In genomic region chr1:59803458-59804038, GRCh38 we compare ENCODE assay signal across 21 cellular contexts. TPM values are rescaled to one million over a fixed set of nuclear protein-coding genes. Genes with fewer than 3 reads are reported as not detected.
DNase-seq lines count a peak whose midpoint lies in the region; ATAC-seq and TF ChIP-seq lines count a peak whose summit lies in the region.
"Had no signal": no experiment of that assay in that cellular context is flagged by ENCODE, and none has a peak within 500 bp of the region (broad histone marks: within the 10 kb centered on the region; RNA-seq: fewer than 3 reads in every experiment).

No MANE protein-coding gene starts in this region.

- H4K91ac ChIP-seq in mesenchymal stem cell (ENCODE audit: low read length): no peak overlapping the region

- H3K14ac ChIP-seq in mesenchymal stem cell (ENCODE audit: low read length in 2 of 2): no peak overlapping the region

- H3K27me3 ChIP-seq in mesenchymal stem cell (ENCODE audit: control insufficient read depth in 1 of 2, insufficient read depth in 1 of 2, low read length in 2 of 2) (no peaks in the 10 kb centered on the region), left ventricle myocardium inferior (ENCODE audit: low read depth) (no peaks in the 10 kb centered on the region)

- H3K79me1 ChIP-seq in mesenchymal stem cell (replicated peaks; ENCODE audit: low read length, poor library complexity, severe bottlenecking): no peaks in the 10 kb centered on the region

- H2AFZ ChIP-seq in mesenchymal stem cell (ENCODE audit: low read depth, low read length): no peak overlapping the region

- H3K4me1 ChIP-seq in mesenchymal stem cell (ENCODE audit: control insufficient read depth, insufficient read depth, low read depth, low read length) (peaks cover 6% of the 10 kb centered on the region), left ventricle myocardium inferior (no peaks in the 10 kb centered on the region)

- H3K18ac ChIP-seq in mesenchymal stem cell (ENCODE audit: low read depth in 1 of 2, low read length in 2 of 2): no peak overlapping the region

- H3K9me3 Mint-ChIP-seq in endothelial cell (ENCODE audit: unreplicated experiment): no peaks in the 10 kb centered on the region
- no peaks in the 10 kb centered on the region for H3K9me3 Mint-ChIP-seq in stimulated activated naive CD8-positive, alpha-beta T cell treated with anti-CD3 and anti-CD28 coated beads, Interleukin-15, amount 100 ng/mL, for 72 hours

- TF ChIP-seq CTCF in endothelial cell (IDR thresholded peaks at IDR 0.05; ENCODE audit: unreplicated experiment) (no peak), left ventricle myocardium inferior (IDR thresholded peaks at IDR 0.05; ENCODE audit: borderline replicate concordance) (no peak)

- H3K4ac ChIP-seq in mesenchymal stem cell (ENCODE audit: low read depth in 1 of 2, low read length in 2 of 2): no peak overlapping the region

- no peaks in the 10 kb centered on the region for H3K36me3 ChIP-seq in mesenchymal stem cell (ENCODE audit: control insufficient read depth in 1 of 2, insufficient read depth in 2 of 2, low read depth in 1 of 2, low read length in 2 of 2)
- no peaks in the 10 kb centered on the region for H3K36me3 ChIP-seq in left ventricle myocardium inferior

- no peak overlapping the region for H2BK15ac ChIP-seq in mesenchymal stem cell (ENCODE audit: low read depth, poor library complexity, severe bottlenecking)

- no peak overlapping the region for H3K4me3 Mint-ChIP-seq in endothelial cell (ENCODE audit: unreplicated experiment)
- no peak overlapping the region for H3K4me3 Mint-ChIP-seq in stimulated activated naive CD8-positive, alpha-beta T cell treated with anti-CD3 and anti-CD28 coated beads, Interleukin-15, amount 100 ng/mL, for 72 hours
- H3K4me3 Mint-ChIP-seq: B cell had no signal

- H3K4me3 ChIP-seq in mesenchymal stem cell (ENCODE audit: insufficient read depth in 1 of 2, low read depth in 1 of 2, low read length in 2 of 2): no peak overlapping the region
- H3K4me3 ChIP-seq in left ventricle myocardium inferior: no peak overlapping the region

- peaks cover 1% of the 10 kb centered on the region for H3K27me3 Mint-ChIP-seq in endothelial cell (ENCODE audit: unreplicated experiment)
- peaks cover 4% of the 10 kb centered on the region for H3K27me3 Mint-ChIP-seq in stimulated activated naive CD8-positive, alpha-beta T cell treated with anti-CD3 and anti-CD28 coated beads, Interleukin-15, amount 100 ng/mL, for 72 hours

- H2BK120ac ChIP-seq in mesenchymal stem cell (ENCODE audit: low read depth, low read length): no peak overlapping the region

- H3K4me2 ChIP-seq in mesenchymal stem cell (ENCODE audit: low read length, poor library complexity, severe bottlenecking): no peak overlapping the region

- 96% methylated on average over 1 of the region's 1 CpG for WGBS in mesenchymal stem cell

- H3K9ac ChIP-seq in mesenchymal stem cell (ENCODE audit: low read length): no peak overlapping the region

- no peak overlapping the region for H2AK5ac ChIP-seq in mesenchymal stem cell (ENCODE audit: low read length, severe bottlenecking)

- peak; percentile 73 for ATAC-seq in GM18907 (IDR thresholded peaks at IDR 0.05; ENCODE audit: unreplicated experiment)
- peak; percentile 70 for ATAC-seq in HG03354 (IDR thresholded peaks at IDR 0.05; ENCODE audit: poor library complexity, severe bottlenecking, unreplicated experiment)
- no peak for ATAC-seq in stimulated activated naive CD8-positive, alpha-beta T cell treated with anti-CD3 and anti-CD28 coated beads, Interleukin-15, amount 100 ng/mL, for 72 hours
- ATAC-seq: SK-N-SH treated with all-trans-retinoic acid at 6 μM for 48 hours had no signal

- H3K9me3 ChIP-seq in mesenchymal stem cell (ENCODE audit: control insufficient read depth, low read length): no peaks in the 10 kb centered on the region
- H3K9me3 ChIP-seq in left ventricle myocardium inferior (replicated peaks): no peaks in the 10 kb centered on the region

- H4K8ac ChIP-seq in mesenchymal stem cell (ENCODE audit: low read length): no peak overlapping the region

- H3K27ac ChIP-seq in mesenchymal stem cell (ENCODE audit: low read length, poor library complexity, severe bottlenecking): peak overlapping the region; percentile 71
- no peak overlapping the region for H3K27ac ChIP-seq in left ventricle myocardium inferior (replicated peaks)

- H2BK12ac ChIP-seq in mesenchymal stem cell (ENCODE audit: low read length in 2 of 2): no peak overlapping the region

- no peaks in the 10 kb centered on the region for H3K36me3 Mint-ChIP-seq in endothelial cell (ENCODE audit: low read depth, unreplicated experiment)

- peaks cover 12% of the 10 kb centered on the region for H3K4me1 Mint-ChIP-seq in endothelial cell (ENCODE audit: unreplicated experiment)
- H3K4me1 Mint-ChIP-seq in stimulated activated naive CD8-positive, alpha-beta T cell treated with anti-CD3 and anti-CD28 coated beads, Interleukin-15, amount 100 ng/mL, for 72 hours: peaks cover 4% of the 10 kb centered on the region
- H3K4me1 Mint-ChIP-seq: B cell had no signal

- no peak overlapping the region for H2BK5ac ChIP-seq in mesenchymal stem cell (ENCODE audit: low read depth, low read length, poor library complexity, severe bottlenecking)

- intact Hi-C loops in left ventricle myocardium inferior (cut with micrococcal nuclease): no loop called here

- DNase-seq in endothelial cell (ENCODE audit: low spot score) (no peak), mesenchymal stem cell (no peak), left ventricle myocardium inferior (no peak), NCI-H1092 (lab: John Stamatoyannopoulos, UW) (no peak)
- no peak for DNase-seq in stimulated activated CD4-positive, alpha-beta T cell treated with anti-CD3 and anti-CD28 coated beads, Interleukin-12 subunit alpha, Interleukin-12 subunit beta, amount 100 ng/mL, for 4 hours
- DNase-seq in stimulated activated naive CD8-positive, alpha-beta T cell treated with anti-CD3 and anti-CD28 coated beads, Interleukin-15, amount 100 ng/mL, for 72 hours: no peak
- DNase-seq: DMS 273 treated with DMSO at 0.1 percent for 48 hours, DND-41, KG1, MV-4-11, NCI-H1417, NCI-H1930, NCI-H69, SHP77 treated with DMSO at 0.1 percent for 48 hours had no signal

- peak overlapping the region; percentile 10 for H3K27ac Mint-ChIP-seq in endothelial cell (ENCODE audit: unreplicated experiment)
- no peak overlapping the region for H3K27ac Mint-ChIP-seq in stimulated activated naive CD8-positive, alpha-beta T cell treated with anti-CD3 and anti-CD28 coated beads, Interleukin-15, amount 100 ng/mL, for 72 hours
- H3K27ac Mint-ChIP-seq: B cell had no signal

- H3K23ac ChIP-seq in mesenchymal stem cell (ENCODE audit: low read length in 2 of 2): no peak overlapping the region

RNA-seq across cellular contexts. Expression of gene HOOK1, which starts 11.2 kb away (rescaled TPM):
- total RNA-seq in endothelial cell (ENCODE audit: unreplicated experiment) (8.2 TPM), left ventricle myocardium inferior (4.0 TPM)
- not detected for polyA plus RNA-seq in mesenchymal stem cell (2013, experiment 1 of 2)
- not detected for polyA plus RNA-seq in mesenchymal stem cell (2013, experiment 2 of 2)
- total RNA-seq: A172, G401, RPMI7951 had no signal
